In the genomic region with DNA sequence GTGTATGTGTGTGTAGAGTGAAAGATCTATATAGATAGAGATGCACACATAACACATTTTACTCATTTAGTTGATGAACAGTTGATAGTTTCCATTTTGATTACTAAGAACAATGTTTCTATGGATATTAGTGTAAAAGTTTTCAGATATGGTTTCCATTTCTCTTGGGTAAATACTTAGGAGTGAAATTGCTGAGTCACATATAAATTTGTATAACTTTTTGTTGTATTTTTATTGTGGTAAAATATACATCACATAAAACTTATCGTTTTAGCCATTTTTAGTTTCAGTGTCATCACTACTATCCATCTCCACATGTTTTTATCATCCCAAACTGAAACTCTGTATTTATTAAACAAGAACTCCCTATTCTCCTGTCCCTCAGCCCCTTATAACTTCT, we compare ENCODE assay signal across 1 cellular context.
TF ChIP-seq lines count a peak whose summit lies in the region.

No MANE protein-coding gene starts in this region.

TF ChIP-seq in K562, 482 proteins besides CTCF, POLR2A, EP300 and RAD21 (continued from another document):
- peak; percentile 76 for TF ChIP-seq ZNF316 (IDR thresholded peaks at IDR 0.05)
- TF ChIP-seq, protein P1, sequence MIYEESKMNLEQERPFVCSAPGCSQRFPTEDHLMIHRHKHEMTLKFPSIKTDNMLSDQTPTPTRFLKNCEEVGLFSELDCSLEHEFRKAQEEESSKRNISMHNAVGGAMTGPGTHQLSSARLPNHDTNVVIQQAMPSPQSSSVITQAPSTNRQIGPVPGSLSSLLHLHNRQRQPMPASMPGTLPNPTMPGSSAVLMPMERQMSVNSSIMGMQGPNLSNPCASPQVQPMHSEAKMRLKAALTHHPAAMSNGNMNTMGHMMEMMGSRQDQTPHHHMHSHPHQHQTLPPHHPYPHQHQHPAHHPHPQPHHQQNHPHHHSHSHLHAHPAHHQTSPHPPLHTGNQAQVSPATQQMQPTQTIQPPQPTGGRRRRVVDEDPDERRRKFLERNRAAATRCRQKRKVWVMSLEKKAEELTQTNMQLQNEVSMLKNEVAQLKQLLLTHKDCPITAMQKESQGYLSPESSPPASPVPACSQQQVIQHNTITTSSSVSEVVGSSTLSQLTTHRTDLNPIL (CRISPR knock-in tag; IDR thresholded peaks at IDR 0.05) = no peak
- TF ChIP-seq BRD4 (IDR thresholded peaks at IDR 0.05) = no peak
- TF ChIP-seq CBFB (CRISPR knock-in tag; IDR thresholded peaks at IDR 0.05) = no peak
- no peak for TF ChIP-seq TAF9B (IDR thresholded peaks at IDR 0.05; ENCODE audit: partially characterized antibody)
- peak; percentile 60 for TF ChIP-seq C11orf30 (IDR thresholded peaks at IDR 0.05; ENCODE audit: low read depth)
